8 cellular contexts compared by ENCODE assay signal in genomic region chr10:100348389-100348927, GRCh38. TPM values are rescaled to one million over a fixed set of nuclear protein-coding genes. Genes with fewer than 3 reads are reported as not detected.
DNase-seq lines count a peak whose midpoint lies in the region; TF ChIP-seq lines count a peak whose summit lies in the region.

No MANE protein-coding gene starts in this region.

- H3K9me3 ChIP-seq in cardiac muscle cell (ENCODE audit: low read depth) (no peaks in the 10 kb centered on the region), right atrium auricular region (no peaks in the 10 kb centered on the region), adipocyte (ENCODE audit: control insufficient read depth, low read length) (no peaks in the 10 kb centered on the region)

- H3K27ac Mint-ChIP-seq in type B pancreatic cell: peak overlapping the region; percentile 78

- no peaks in the 10 kb centered on the region for H3K27me3 Mint-ChIP-seq in type B pancreatic cell

- H3K4me3 ChIP-seq in cardiac muscle cell (peak overlapping the region; percentile 97), right atrium auricular region (no peak overlapping the region), adipocyte (ENCODE audit: low read length) (peak overlapping the region; percentile 89), kidney epithelial cell (ENCODE audit: low read depth, low read length) (peak overlapping the region; percentile 91)

- peaks cover 48% of the 10 kb centered on the region for H3K4me1 Mint-ChIP-seq in type B pancreatic cell (ENCODE audit: unreplicated experiment)

- peak overlapping the region; percentile 87 for H3K9ac ChIP-seq in adipocyte (ENCODE audit: low read length)

- H3K27ac ChIP-seq in cardiac muscle cell (peak overlapping the region; percentile 30), right atrium auricular region (no peak overlapping the region)

- no peak for TF ChIP-seq CTCF in cardiac muscle cell (IDR thresholded peaks at IDR 0.05; ENCODE audit: low read depth, low read length)
- TF ChIP-seq CTCF in right atrium auricular region (IDR thresholded peaks at IDR 0.05): no peak
- no peak for TF ChIP-seq CTCF in kidney epithelial cell (IDR thresholded peaks at IDR 0.05; ENCODE audit: insufficient read depth, low read length, poor library complexity, severe bottlenecking)
- no peak for TF ChIP-seq CTCF in type B pancreatic cell (conservative IDR thresholded peaks at IDR 0.05)

- H3K4me1 ChIP-seq in cardiac muscle cell (ENCODE audit: low read depth) (peaks cover 45% of the 10 kb centered on the region), right atrium auricular region (peaks cover 0 to 33% of the 10 kb centered on the region in 2 donors), adipocyte (ENCODE audit: control insufficient read depth, insufficient read depth, low read length) (peaks cover 47% of the 10 kb centered on the region)

- no peaks in the 10 kb centered on the region for H3K27me3 ChIP-seq in cardiac muscle cell
- H3K27me3 ChIP-seq in right atrium auricular region: no peaks in the 10 kb centered on the region
- no peaks in the 10 kb centered on the region for H3K27me3 ChIP-seq in adipocyte (replicated peaks; ENCODE audit: control insufficient read depth, insufficient read depth, low read length)
- no peaks in the 10 kb centered on the region for H3K27me3 ChIP-seq in kidney epithelial cell (ENCODE audit: control insufficient read depth, insufficient read depth, low read length)

- peak overlapping the region; percentile 97 for H3K4me3 Mint-ChIP-seq in type B pancreatic cell

- peaks cover 38% of the 10 kb centered on the region for H3K36me3 Mint-ChIP-seq in type B pancreatic cell

- H3K9me3 Mint-ChIP-seq in type B pancreatic cell: no peaks in the 10 kb centered on the region

- H3K36me3 ChIP-seq in cardiac muscle cell (peaks cover 27% of the 10 kb centered on the region), right atrium auricular region (no peaks in the 10 kb centered on the region), adipocyte (ENCODE audit: control insufficient read depth, insufficient read depth, low read length, severe bottlenecking) (peaks cover 40% of the 10 kb centered on the region), kidney epithelial cell (ENCODE audit: control insufficient read depth, insufficient read depth, low read length) (peaks cover 5% of the 10 kb centered on the region)

- no peak for DNase-seq in cardiac muscle cell (ENCODE audit: low read depth in 1 of 2, low spot score in 1 of 2)
- DNase-seq in right atrium auricular region (ENCODE audit: low spot score): no peak
- no peak for DNase-seq in adipocyte (ENCODE audit: low read depth)
- no peak for DNase-seq in kidney epithelial cell (ENCODE audit: low read depth)
- DNase-seq in type B pancreatic cell (ENCODE audit: extremely low spot score, unreplicated experiment): no peak
- no peak for DNase-seq in SKM-1 treated with dmso at 0.1 percent for 144 hours (lab: John Stamatoyannopoulos, UW; ENCODE audit: unreplicated experiment)
- DNase-seq in RKO (ENCODE audit: low spot score): no peak
- DNase-seq in OCI-M2 (lab: John Stamatoyannopoulos, UW; ENCODE audit: unreplicated experiment): no peak

RNA-seq across cellular contexts. Expression of gene SCD, which starts 1.4 kb away (rescaled TPM):
- total RNA-seq in cardiac muscle cell (149 and 275 TPM in 2 replicates), right atrium auricular region (10 to 100 TPM in 1 of 2 donors, 1 to 10 TPM in 1; 7.9 to 25.4 TPM), kidney epithelial cell (273 and 288 TPM in 2 replicates), type B pancreatic cell (ENCODE audit: low replicate concordance) (242 and 255 TPM in 2 replicates)
- 136 and 246 TPM in 2 replicates for polyA plus RNA-seq in cardiac muscle cell

RNA-seq across cellular contexts. Expression of gene PKD2L1, which starts 18.4 kb away (rescaled TPM):
- not detected in 2 replicates for total RNA-seq in cardiac muscle cell
- not detected in 2 replicates for polyA plus RNA-seq in cardiac muscle cell
- total RNA-seq in right atrium auricular region: not detected
- total RNA-seq in kidney epithelial cell: not detected in 2 replicates
- total RNA-seq in type B pancreatic cell (ENCODE audit: low replicate concordance): 0.26 TPM in 1 of 2 replicates, not detected in the other

Comparison
In these comparisons a context has a peak if more than half of its experiments do, and no peak if none do; other contexts are left out.
1. H3K4me3 ChIP-seq: peak in cardiac muscle cell (single experiment), adipocyte (single experiment) and kidney epithelial cell (single experiment); none in right atrium auricular region (0 of 2).